Comparison of ENCODE assay signal across 27 cellular contexts in genomic region chr9:124121725-124122124, GRCh38.
"Had no signal": no experiment of that assay in that cellular context is flagged by ENCODE, and none has a peak within 500 bp of the region (broad histone marks: within the 10 kb centered on the region; RNA-seq: fewer than 3 reads in every experiment).

No MANE protein-coding gene starts in this region.

- FAIRE-seq: colon, endometrium, endothelial cell of umbilical vein, frontal cortex had no signal

- H3K36me3 ChIP-seq: colonic mucosa, esophagus muscularis mucosa, esophagus squamous epithelium, gastrocnemius medialis, gastroesophageal sphincter, heart left ventricle, heart right ventricle had no signal

- H3K4me1 ChIP-seq: colonic mucosa, esophagus muscularis mucosa, esophagus squamous epithelium, foreskin keratinocyte, gastrocnemius medialis, gastroesophageal sphincter had no signal

- H3K27ac ChIP-seq: colonic mucosa, coronary artery, dorsolateral prefrontal cortex, epithelial cell of prostate, esophagus muscularis mucosa, esophagus squamous epithelium, foreskin keratinocyte, gastrocnemius medialis, gastroesophageal sphincter, heart left ventricle, heart right ventricle had no signal

- H3K27me3 ChIP-seq: colonic mucosa, gastrocnemius medialis had no signal

- ATAC-seq: effector memory CD8-positive, alpha-beta T cell; esophagus mucosa; foreskin keratinocyte; gastrocnemius medialis; gastroesophageal sphincter; heart left ventricle; heart right ventricle had no signal

- DNase-seq: colonic mucosa; cortex of kidney; dermis blood vessel endothelial cell; dorsolateral prefrontal cortex; effector CD4-positive, alpha-beta T cell; effector CD8-positive, alpha-beta T cell; effector memory CD4-positive, alpha-beta T cell; effector memory CD8-positive, alpha-beta T cell; endodermal cell; erythroblast; esophagus squamous epithelium; foreskin keratinocyte; foreskin melanocyte; gastrocnemius medialis; glutamatergic neuron; head of caudate nucleus; heart right ventricle had no signal

- H3K4me3 ChIP-seq: colonic mucosa, coronary artery, dorsolateral prefrontal cortex, esophagus muscularis mucosa, esophagus squamous epithelium, gastrocnemius medialis, gastroesophageal sphincter, heart left ventricle, heart right ventricle had no signal

- H3K9me3 ChIP-seq: colonic mucosa, gastrocnemius medialis had no signal
